ENCODE assay signal across 8 cellular contexts in genomic region chr16:76768316-76768715, GRCh38.
"Had no signal": no experiment of that assay in that cellular context is flagged by ENCODE, and none has a peak within 500 bp of the region (broad histone marks: within the 10 kb centered on the region; RNA-seq: fewer than 3 reads in every experiment).

No MANE protein-coding gene starts in this region.

- ATAC-seq: GM12878 had no signal

- DNase-seq: GDM1, GF-D8 had no signal

- H3K4me3 ChIP-seq: GM12878 had no signal

- FAIRE-seq: G401.6, GM12878, GM12891, GM12892, GM18507, GM19239 had no signal
